In genomic region chr9:91044354-91044753, GRCh38 we compare ENCODE assay signal across 24 cellular contexts.
DNase-seq lines count a peak whose midpoint lies in the region; ATAC-seq and TF ChIP-seq lines count a peak whose summit lies in the region.
"Had no signal": no experiment of that assay in that cellular context is flagged by ENCODE, and none has a peak within 500 bp of the region (broad histone marks: within the 10 kb centered on the region; RNA-seq: fewer than 3 reads in every experiment).

No MANE protein-coding gene starts in this region.

- H3K27me3 ChIP-seq in thyroid gland: no peaks in the 10 kb centered on the region
- H3K27me3 ChIP-seq in hepatocyte: no peaks in the 10 kb centered on the region

- H3K9me3 ChIP-seq in thyroid gland (no peaks in the 10 kb centered on the region), hepatocyte (ENCODE audit: low read depth) (no peaks in the 10 kb centered on the region)

- H3K36me3 Mint-ChIP-seq in activated T-helper 2 cell treated with anti-CD3 and anti-CD28 coated beads, Interferon-gamma antibody, Interleukin-2, Interleukin-4, amounts not matched to agents 10 μg/mL and 5 μg/mL and 100 μg/mL, durations not matched to agents 14 hours and 24 hours and 36 hours (ENCODE audit: low read depth): peaks cover 10% of the 10 kb centered on the region
- no peaks in the 10 kb centered on the region for H3K36me3 Mint-ChIP-seq in nephron progenitor cell (ENCODE audit: low read depth)
- H3K36me3 Mint-ChIP-seq: CD8-positive, alpha-beta T cell; IgD-negative memory B cell had no signal

- no peaks in the 10 kb centered on the region for H3K79me2 ChIP-seq in hepatocyte

- peaks cover 75% of the 10 kb centered on the region for H3K4me1 Mint-ChIP-seq in activated T-helper 2 cell treated with anti-CD3 and anti-CD28 coated beads, Interferon-gamma antibody, Interleukin-2, Interleukin-4, amounts not matched to agents 10 μg/mL and 5 μg/mL and 100 μg/mL, durations not matched to agents 14 hours and 24 hours and 36 hours (ENCODE audit: low read depth)
- peaks cover 49% of the 10 kb centered on the region for H3K4me1 Mint-ChIP-seq in nephron progenitor cell

- no peak overlapping the region for H3K4me2 ChIP-seq in hepatocyte
- H3K4me2 ChIP-seq: GM23338, PC-9 had no signal

- intact Hi-C loops in activated T-helper 2 cell treated with anti-CD3 and anti-CD28 coated beads, Interferon-gamma antibody, Interleukin-2, Interleukin-4, amounts not matched to agents 10 μg/mL and 5 μg/mL and 100 μg/mL, durations not matched to agents 14 hours and 24 hours and 36 hours (cut with micrococcal nuclease): no loop called here
- intact Hi-C loops in thyroid gland (cut with DNase I): no loop called here

- H3K36me3 ChIP-seq in thyroid gland: no peaks in the 10 kb centered on the region
- no peaks in the 10 kb centered on the region for H3K36me3 ChIP-seq in hepatocyte (replicated peaks; ENCODE audit: insufficient read depth, low read depth)

- peak; percentile 52 for DNase-seq in activated CD8-positive, alpha-beta memory T cell treated with anti-CD3 and anti-CD28 coated beads for 24 hours
- no peak for DNase-seq in activated CD8-positive, alpha-beta memory T cell treated with anti-CD3 and anti-CD28 coated beads, Interleukin-2, amount 50 U/mL, for 48 hours
- no peak for DNase-seq in activated T-helper 2 cell treated with anti-CD3 and anti-CD28 coated beads, Interferon-gamma antibody, Interleukin-2, Interleukin-4, amounts not matched to agents 10 μg/mL and 5 μg/mL and 100 μg/mL, durations not matched to agents 14 hours and 24 hours and 36 hours (ENCODE audit: low spot score)
- no peak for DNase-seq in nephron progenitor cell
- no peak for DNase-seq in thyroid gland
- no peak for DNase-seq in hepatocyte (ENCODE audit: low spot score)
- DNase-seq: AML-193; C1 segment of cervical spinal cord; Calu3; CD8-positive, alpha-beta T cell; DMS153; NCI-H1105; NCI-H146; NCI-H2029; NCI-H226; NCI-H510A treated with DMSO at 0.1 percent for 48 hours; NCI-H748 treated with DMSO at 0.1 percent for 48 hours; PC-9; RPMI8226; SHP77 had no signal

- H3K9me2 ChIP-seq in hepatocyte (replicated peaks; ENCODE audit: insufficient read depth): no peaks in the 10 kb centered on the region

- H4K20me1 ChIP-seq in hepatocyte (ENCODE audit: insufficient read depth, poor library complexity, severe bottlenecking): no peaks in the 10 kb centered on the region

- H3K27ac ChIP-seq in thyroid gland: peak overlapping the region in 2 of 3 donors; percentile 6 to 48
- H3K27ac ChIP-seq in hepatocyte: no peak overlapping the region
- H3K27ac ChIP-seq: PC-9 had no signal

- H3K4me3 ChIP-seq in thyroid gland (replicated peaks in 1 of 3) (no peak overlapping the region), hepatocyte (no peak overlapping the region)
- H3K4me3 ChIP-seq: GM23338, PC-9 had no signal

- peaks cover 25 to 26% of the 10 kb centered on the region in 2 donors for H3K4me1 ChIP-seq in thyroid gland
- H3K4me1 ChIP-seq in hepatocyte (ENCODE audit: insufficient read depth): no peaks in the 10 kb centered on the region

- no peak overlapping the region for H3K4me3 Mint-ChIP-seq in activated T-helper 2 cell treated with anti-CD3 and anti-CD28 coated beads, Interferon-gamma antibody, Interleukin-2, Interleukin-4, amounts not matched to agents 10 μg/mL and 5 μg/mL and 100 μg/mL, durations not matched to agents 14 hours and 24 hours and 36 hours (ENCODE audit: low read depth)
- no peak overlapping the region for H3K4me3 Mint-ChIP-seq in nephron progenitor cell
- H3K4me3 Mint-ChIP-seq: CD8-positive, alpha-beta T cell; GM23338; IgD-negative memory B cell had no signal

- no peak for TF ChIP-seq POLR2A in thyroid gland (IDR thresholded peaks at IDR 0.05)

- H3K27me3 Mint-ChIP-seq in activated T-helper 2 cell treated with anti-CD3 and anti-CD28 coated beads, Interferon-gamma antibody, Interleukin-2, Interleukin-4, amounts not matched to agents 10 μg/mL and 5 μg/mL and 100 μg/mL, durations not matched to agents 14 hours and 24 hours and 36 hours (ENCODE audit: low read depth): no peaks in the 10 kb centered on the region
- peaks cover 18% of the 10 kb centered on the region for H3K27me3 Mint-ChIP-seq in nephron progenitor cell (ENCODE audit: low read depth, poor library complexity)

- H3K27ac Mint-ChIP-seq in activated T-helper 2 cell treated with anti-CD3 and anti-CD28 coated beads, Interferon-gamma antibody, Interleukin-2, Interleukin-4, amounts not matched to agents 10 μg/mL and 5 μg/mL and 100 μg/mL, durations not matched to agents 14 hours and 24 hours and 36 hours: peak overlapping the region; percentile 69
- H3K27ac Mint-ChIP-seq in nephron progenitor cell: peak overlapping the region; percentile 75
- H3K27ac Mint-ChIP-seq: CD8-positive, alpha-beta T cell; GM23338 had no signal

- no peak overlapping the region for H2AFZ ChIP-seq in hepatocyte
- H2AFZ ChIP-seq: PC-9 had no signal

- peaks cover 3% of the 10 kb centered on the region for H3K9me3 Mint-ChIP-seq in activated T-helper 2 cell treated with anti-CD3 and anti-CD28 coated beads, Interferon-gamma antibody, Interleukin-2, Interleukin-4, amounts not matched to agents 10 μg/mL and 5 μg/mL and 100 μg/mL, durations not matched to agents 14 hours and 24 hours and 36 hours
- H3K9me3 Mint-ChIP-seq in nephron progenitor cell: no peaks in the 10 kb centered on the region
- H3K9me3 Mint-ChIP-seq: CD8-positive, alpha-beta T cell; GM23338 had no signal

- ATAC-seq in HG02973 (IDR thresholded peaks at IDR 0.05; ENCODE audit: unreplicated experiment): no peak
- ATAC-seq: CD8-positive, alpha-beta T cell; HCT116 had no signal

- WGBS in thyroid gland, 2 donors: 64 to 72% methylated on average over 3 of the region's 3 CpGs
- 100% methylated on average over 3 of the region's 3 CpGs for WGBS in hepatocyte (ENCODE audit: low lambda C conversion rate, missing lambda C conversion rate)

- no peak for TF ChIP-seq CTCF in nephron progenitor cell (IDR thresholded peaks at IDR 0.05)
- TF ChIP-seq CTCF in thyroid gland (IDR thresholded peaks at IDR 0.05): no peak
- no peak for TF ChIP-seq CTCF in hepatocyte (IDR thresholded peaks at IDR 0.05; ENCODE audit: poor library complexity)
